20 cellular contexts compared by ENCODE assay signal in the genomic region with DNA sequence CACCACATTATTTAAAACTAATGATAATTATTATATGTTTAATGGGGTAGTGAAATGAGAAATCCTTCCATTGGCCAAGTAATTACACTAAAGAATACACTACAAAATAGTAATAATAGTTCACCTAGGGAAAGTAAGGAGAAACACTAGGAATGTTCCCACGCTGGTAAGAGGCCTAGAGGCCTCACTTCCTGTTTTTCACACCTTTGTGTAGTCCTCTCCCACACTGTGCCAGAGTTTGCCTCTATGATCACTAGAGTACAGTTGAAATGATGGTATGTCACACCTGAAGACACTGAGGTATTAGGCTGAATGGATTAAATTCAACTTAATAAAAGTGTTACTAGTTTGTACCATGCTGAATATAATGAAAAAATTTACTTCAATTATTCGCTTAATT.
DNase-seq lines count a peak whose midpoint lies in the region; ATAC-seq, FAIRE-seq and TF ChIP-seq lines count a peak whose summit lies in the region.
"Had no signal": no experiment of that assay in that cellular context is flagged by ENCODE, and none has a peak within 500 bp of the region (broad histone marks: within the 10 kb centered on the region; RNA-seq: fewer than 3 reads in every experiment).

No MANE protein-coding gene starts in this region.

- H3K18ac ChIP-seq in mesendoderm (ENCODE audit: low read length), result no peak overlapping the region

- no peaks in the 10 kb centered on the region for H3K36me3 Mint-ChIP-seq in activated CD4-positive, alpha-beta memory T cell treated with anti-CD3 and anti-CD28 coated beads, Interleukin-2, amount 10 ng/mL, durations not matched to agents 7 days and 5 days (ENCODE audit: low read depth)
- H3K36me3 Mint-ChIP-seq: CD14-positive monocyte; CD4-positive, alpha-beta memory T cell had no signal

- no peak overlapping the region for H3K56ac ChIP-seq in mesendoderm (ENCODE audit: low read length)

- H2AFZ ChIP-seq in GM12878 (ENCODE audit: control insufficient read depth, low read depth, low read length), result no peak overlapping the region

- no TSS peak for BruUV-seq in GM12878 (replicated peaks; lab: Mats Ljungman, UMichigan)

- H2BK120ac ChIP-seq in mesendoderm (ENCODE audit: low read depth, low read length), result no peak overlapping the region

- no peak overlapping the region for H3K23ac ChIP-seq in mesendoderm (ENCODE audit: low read length)

- no peak overlapping the region for H4K5ac ChIP-seq in mesendoderm (ENCODE audit: low read length)

- TF ChIP-seq CTCF in GM12878 (IDR thresholded peaks at IDR 0.05 in 2 of 3, conservative IDR thresholded peaks at IDR 0.05 in 1 of 3; ENCODE audit: control insufficient read depth in 2 of 3, extremely low read depth in 1 of 3, insufficient read depth in 1 of 3, low read depth in 3 of 3, low read length in 3 of 3), result no peak

- no peak overlapping the region for H3K4me2 ChIP-seq in GM12878 (ENCODE audit: control insufficient read depth, insufficient read depth)
- no peak overlapping the region for H3K4me2 ChIP-seq in mesendoderm (ENCODE audit: low read length)
- H3K4me2 ChIP-seq: BLaER1 had no signal

- no peaks in the 10 kb centered on the region for H4K20me1 ChIP-seq in GM12878 (ENCODE audit: control insufficient read depth, insufficient read depth)
- H4K20me1 ChIP-seq: BLaER1 had no signal

- no peaks in the 10 kb centered on the region for H3K9me3 ChIP-seq in GM12878 (replicated peaks; ENCODE audit: control insufficient read depth, insufficient read depth, low read length)
- H3K9me3 ChIP-seq: BLaER1 had no signal

- RAD21 ChIA-PET in GM12878 (lab: Charles Lee; ENCODE audit: unreplicated experiment), result no interaction called here

- POLR2A ChIA-PET in GM12878 (lab: Charles Lee), result no interaction called here
- POLR2A ChIA-PET in activated CD4-positive, alpha-beta memory T cell treated with anti-CD3 and anti-CD28 coated beads, Interleukin-2, amount 10 ng/mL, durations not matched to agents 7 days and 5 days (lab: Charles Lee), result no interaction called here

- ATAC-seq in GM12878 (peak; percentile 41; the same call in 1 of the 3 replicates), GM18498 (IDR thresholded peaks at IDR 0.05; ENCODE audit: unreplicated experiment) (no peak)

- FAIRE-seq in GM12891 (lab: Jason Lieb, UNC) (no peak), GM12878 (lab: Jason Lieb, UNC) (no peak)
- FAIRE-seq: GM19239, H1 had no signal

- TF ChIP-seq RAD21 in GM12878 (IDR thresholded peaks at IDR 0.05; ENCODE audit: insufficient read depth, low read depth, low read length), result no peak

- no peak overlapping the region for H3K4me3 Mint-ChIP-seq in activated CD4-positive, alpha-beta memory T cell treated with anti-CD3 and anti-CD28 coated beads, Interleukin-2, amount 10 ng/mL, durations not matched to agents 7 days and 5 days
- H3K4me3 Mint-ChIP-seq: CD14-positive monocyte; CD4-positive, alpha-beta memory T cell; HFFc6 had no signal

- H2BK15ac ChIP-seq in mesendoderm (replicated peaks; ENCODE audit: low read depth), result no peak overlapping the region

- intact Hi-C loops in GM12878 (cut with micrococcal nuclease; ENCODE audit: unreplicated experiment), result no loop called here

- H3K9me3 Mint-ChIP-seq in activated CD4-positive, alpha-beta memory T cell treated with anti-CD3 and anti-CD28 coated beads, Interleukin-2, amount 10 ng/mL, durations not matched to agents 7 days and 5 days, result peaks cover 5% of the 10 kb centered on the region

- no peak overlapping the region for H2BK5ac ChIP-seq in mesendoderm (ENCODE audit: low read length)

- no peaks in the 10 kb centered on the region for H3K4me1 ChIP-seq in GM12878 (ENCODE audit: control insufficient read depth, insufficient read depth, low read length)
- no peaks in the 10 kb centered on the region for H3K4me1 ChIP-seq in mesendoderm (ENCODE audit: control insufficient read depth, low read depth, low read length)
- H3K4me1 ChIP-seq: BLaER1 had no signal

- in situ Hi-C loops in KBM-7 (cut with MboI; ENCODE audit: low pct_unique_long_range_greater_than_20kb, low sequenced_read_pairs) (no loop called here), GM12878 (cut with MboI) (no loop called here)

- H3K4me3 ChIP-seq in GM12878 (no peak overlapping the region), mesendoderm (ENCODE audit: low read length) (no peak overlapping the region)
- H3K4me3 ChIP-seq: BLaER1 had no signal

- H3K9ac ChIP-seq in GM12878 (ENCODE audit: control insufficient read depth, insufficient read depth, low read length), result no peak overlapping the region
- H3K9ac ChIP-seq in mesendoderm (ENCODE audit: low read length), result no peak overlapping the region
- H3K9ac ChIP-seq: BLaER1 had no signal

- no peak for TF ChIP-seq EP300 in GM12878 (IDR thresholded peaks at IDR 0.05; ENCODE audit: borderline replicate concordance in 1 of 2, control insufficient read depth in 1 of 2, low read depth in 2 of 2, low read length in 2 of 2)

- no peak overlapping the region for H4K8ac ChIP-seq in mesendoderm (ENCODE audit: low read depth, low read length)

- SMC1A ChIA-PET in GM12878 (lab: Charles Lee; ENCODE audit: uncharacterized antibody, unreplicated experiment), result no interaction called here

- DNase-seq in GM12891 (ENCODE audit: insufficient read length, low spot score) (no peak), KBM-7 (peak; percentile 1), GM12878 (ENCODE audit: low read depth, low spot score) (no peak), mesendoderm (peak; percentile 24)
- no peak for DNase-seq in activated CD4-positive, alpha-beta memory T cell treated with anti-CD3 and anti-CD28 coated beads, Interleukin-2, amount 10 ng/mL, durations not matched to agents 7 days and 5 days
- DNase-seq in stimulated activated naive CD4-positive, alpha-beta T cell treated with Interleukin-2 at 50 U/mL for 16 hours (lab: John Stamatoyannopoulos, UW), result no peak
- DNase-seq: 8988T; CD4-positive, alpha-beta memory T cell; DMS153; DMS79; GDM1; HCEC 1CT; HFFc6; IMR-90 had no signal

- CTCF ChIA-PET in GM12878 (lab: Yijun Ruan, JAX), result no interaction called here
- CTCF ChIA-PET in activated CD4-positive, alpha-beta memory T cell treated with anti-CD3 and anti-CD28 coated beads, Interleukin-2, amount 10 ng/mL, durations not matched to agents 7 days and 5 days (lab: Charles Lee), result no interaction called here

- WGBS in GM12878 (ENCODE audit: insufficient coverage, insufficient replicate concordance, low lambda C conversion rate, missing lambda C conversion rate), result 29% methylated on average over 2 of the region's 2 CpGs
- no CpG with 5 or more reads among the region's 2 CpGs for WGBS in mesendoderm (ENCODE audit: extremely low coverage, insufficient coverage, low lambda C conversion rate)

- H3K27ac Mint-ChIP-seq in activated CD4-positive, alpha-beta memory T cell treated with anti-CD3 and anti-CD28 coated beads, Interleukin-2, amount 10 ng/mL, durations not matched to agents 7 days and 5 days, result no peak overlapping the region
- H3K27ac Mint-ChIP-seq: CD14-positive monocyte; CD4-positive, alpha-beta memory T cell; HFFc6 had no signal

- no peaks in the 10 kb centered on the region for H3K79me2 ChIP-seq in GM12878 (ENCODE audit: control insufficient read depth, insufficient read depth, low read length)
- H3K79me2 ChIP-seq in mesendoderm (ENCODE audit: control insufficient read depth, insufficient read depth, low read length), result no peaks in the 10 kb centered on the region

- H3K27ac ChIP-seq in GM12878 (ENCODE audit: control insufficient read depth, insufficient read depth), result no peak overlapping the region
- H3K27ac ChIP-seq in mesendoderm (ENCODE audit: low read depth, low read length), result no peak overlapping the region
- H3K27ac ChIP-seq: BLaER1, HL-60 had no signal

- no peak for TF ChIP-seq POLR2A in GM12891 (IDR thresholded peaks at IDR 0.05; ENCODE audit: low read depth, low read length)
- no peak for TF ChIP-seq POLR2A in GM12878 (IDR thresholded peaks at IDR 0.05; ENCODE audit: low read depth, low read length)

- no peaks in the 10 kb centered on the region for H3K27me3 Mint-ChIP-seq in activated CD4-positive, alpha-beta memory T cell treated with anti-CD3 and anti-CD28 coated beads, Interleukin-2, amount 10 ng/mL, durations not matched to agents 7 days and 5 days
- H3K27me3 Mint-ChIP-seq: CD4-positive, alpha-beta memory T cell had no signal

- H3K36me3 ChIP-seq in GM12878 (ENCODE audit: control insufficient read depth in 2 of 2, insufficient read depth in 2 of 2, low read length in 1 of 2) (no peaks in the 10 kb centered on the region), mesendoderm (ENCODE audit: control insufficient read depth, insufficient read depth, low read length) (no peaks in the 10 kb centered on the region)
- H3K36me3 ChIP-seq: BLaER1 had no signal

- no peaks in the 10 kb centered on the region for H3K27me3 ChIP-seq in GM12878 (replicated peaks in 1 of 2; ENCODE audit: control insufficient read depth in 2 of 2, insufficient read depth in 2 of 2, low read length in 1 of 2)
- H3K27me3 ChIP-seq in mesendoderm (ENCODE audit: insufficient read depth, low read length, poor library complexity), result no peaks in the 10 kb centered on the region
- H3K27me3 ChIP-seq: BLaER1 had no signal

- H3K4me1 Mint-ChIP-seq in activated CD4-positive, alpha-beta memory T cell treated with anti-CD3 and anti-CD28 coated beads, Interleukin-2, amount 10 ng/mL, durations not matched to agents 7 days and 5 days, result no peaks in the 10 kb centered on the region
- H3K4me1 Mint-ChIP-seq: CD14-positive monocyte; CD4-positive, alpha-beta memory T cell had no signal

- H2AK5ac ChIP-seq in mesendoderm (ENCODE audit: low read length), result no peak overlapping the region

- no peak overlapping the region for H3K4ac ChIP-seq in mesendoderm (ENCODE audit: low read depth, low read length)

- no peaks in the 10 kb centered on the region for H3K79me1 ChIP-seq in mesendoderm (ENCODE audit: low read length)

TF ChIP-seq in GM12891, 5 proteins besides CTCF, POLR2A, EP300 and RAD21:
- TF ChIP-seq POLR2AphosphoS5 (IDR thresholded peaks at IDR 0.05; ENCODE audit: low read depth, low read length) (no peak), POU2F2 (IDR thresholded peaks at IDR 0.05; ENCODE audit: low read depth, low read length) (no peak), SPI1 (IDR thresholded peaks at IDR 0.05; ENCODE audit: low read depth, low read length) (peak; percentile 79)
TF ChIP-seq in GM12891: peak in this region for 1.

TF ChIP-seq in GM12878, 131 proteins besides CTCF, POLR2A, EP300 and RAD21:
- TF ChIP-seq ZNF217 (IDR thresholded peaks at IDR 0.05) (no peak), EED (IDR thresholded peaks at IDR 0.05; ENCODE audit: low read depth) (no peak), SPI1 (IDR thresholded peaks at IDR 0.05; ENCODE audit: borderline replicate concordance, insufficient read depth, low read depth, low read length) (peak; percentile 69)

Comparison
In these comparisons a context has a peak if more than half of its experiments do, and no peak if none do; other contexts are left out.
1. DNase-seq: peak in KBM-7 (single experiment) and mesendoderm (single experiment); none in GM12891 (single experiment), GM12878 (single experiment), activated CD4-positive, alpha-beta memory T cell treated with anti-CD3 and anti-CD28 coated beads, Interleukin-2, amount 10 ng/mL, durations not matched to agents 7 days and 5 days (single experiment) and stimulated activated naive CD4-positive, alpha-beta T cell treated with Interleukin-2 at 50 U/mL for 16 hours (single experiment).